ENCODE assay signal across 2 cellular contexts in the genomic region with DNA sequence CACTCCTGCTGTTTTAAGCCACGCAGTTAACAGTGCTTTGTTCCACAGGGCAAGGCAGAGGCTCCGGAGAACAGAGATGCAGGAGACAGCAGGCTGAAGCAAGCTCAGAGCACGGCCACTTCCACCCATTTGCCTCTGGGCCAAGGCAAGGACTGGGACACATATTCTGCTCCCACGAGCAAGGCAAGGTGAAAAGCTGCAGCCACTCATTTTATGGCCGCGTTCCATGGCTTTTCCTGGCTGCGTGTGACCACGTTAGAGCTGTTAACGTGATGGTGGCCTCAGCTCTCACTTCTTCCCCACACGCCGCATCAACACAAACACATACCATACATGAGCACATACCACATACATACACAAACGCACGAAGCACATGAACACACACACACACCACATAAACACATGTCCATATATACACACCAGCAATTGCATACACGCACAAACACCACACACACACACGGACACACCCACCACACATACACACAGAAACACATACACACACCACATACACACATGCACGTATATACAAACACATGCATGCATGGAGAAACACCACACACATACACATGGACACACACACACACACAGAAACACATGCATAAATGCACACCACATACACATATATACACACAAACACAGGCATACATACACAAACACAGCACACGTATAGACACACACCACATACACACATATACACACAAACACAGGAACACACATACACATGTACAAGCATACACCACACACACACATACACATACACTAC.
TF ChIP-seq lines count a peak whose summit lies in the region.

No MANE protein-coding gene starts in this region.

TF ChIP-seq in HepG2, 621 proteins besides CTCF, POLR2A, EP300 and RAD21 (continues in another document):
- no peak for TF ChIP-seq SNRNP70 (IDR thresholded peaks at IDR 0.05; ENCODE audit: low read depth, low read length)
- peak; percentile 47; the same call in 1 of the 2 replicates for TF ChIP-seq FOXK2 (IDR thresholded peaks at IDR 0.05)
- TF ChIP-seq, protein P1, sequence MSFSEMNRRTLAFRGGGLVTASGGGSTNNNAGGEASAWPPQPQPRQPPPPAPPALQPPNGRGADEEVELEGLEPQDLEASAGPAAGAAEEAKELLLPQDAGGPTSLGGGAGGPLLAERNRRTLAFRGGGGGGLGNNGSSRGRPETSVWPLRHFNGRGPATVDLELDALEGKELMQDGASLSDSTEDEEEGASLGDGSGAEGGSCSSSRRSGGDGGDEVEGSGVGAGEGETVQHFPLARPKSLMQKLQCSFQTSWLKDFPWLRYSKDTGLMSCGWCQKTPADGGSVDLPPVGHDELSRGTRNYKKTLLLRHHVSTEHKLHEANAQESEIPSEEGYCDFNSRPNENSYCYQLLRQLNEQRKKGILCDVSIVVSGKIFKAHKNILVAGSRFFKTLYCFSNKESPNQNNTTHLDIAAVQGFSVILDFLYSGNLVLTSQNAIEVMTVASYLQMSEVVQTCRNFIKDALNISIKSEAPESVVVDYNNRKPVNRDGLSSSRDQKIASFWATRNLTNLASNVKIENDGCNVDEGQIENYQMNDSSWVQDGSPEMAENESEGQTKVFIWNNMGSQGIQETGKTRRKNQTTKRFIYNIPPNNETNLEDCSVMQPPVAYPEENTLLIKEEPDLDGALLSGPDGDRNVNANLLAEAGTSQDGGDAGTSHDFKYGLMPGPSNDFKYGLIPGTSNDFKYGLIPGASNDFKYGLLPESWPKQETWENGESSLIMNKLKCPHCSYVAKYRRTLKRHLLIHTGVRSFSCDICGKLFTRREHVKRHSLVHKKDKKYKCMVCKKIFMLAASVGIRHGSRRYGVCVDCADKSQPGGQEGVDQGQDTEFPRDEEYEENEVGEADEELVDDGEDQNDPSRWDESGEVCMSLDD (CRISPR knock-in tag; IDR thresholded peaks at IDR 0.05; ENCODE audit: borderline replicate concordance), result no peak
- TF ChIP-seq NBN (conservative IDR thresholded peaks at IDR 0.05), result peak; percentile 54; the same call in 1 of the 2 replicates
- TF ChIP-seq TAF1 (CRISPR knock-in tag; IDR thresholded peaks at IDR 0.05), result no peak
- TF ChIP-seq, protein P2, sequence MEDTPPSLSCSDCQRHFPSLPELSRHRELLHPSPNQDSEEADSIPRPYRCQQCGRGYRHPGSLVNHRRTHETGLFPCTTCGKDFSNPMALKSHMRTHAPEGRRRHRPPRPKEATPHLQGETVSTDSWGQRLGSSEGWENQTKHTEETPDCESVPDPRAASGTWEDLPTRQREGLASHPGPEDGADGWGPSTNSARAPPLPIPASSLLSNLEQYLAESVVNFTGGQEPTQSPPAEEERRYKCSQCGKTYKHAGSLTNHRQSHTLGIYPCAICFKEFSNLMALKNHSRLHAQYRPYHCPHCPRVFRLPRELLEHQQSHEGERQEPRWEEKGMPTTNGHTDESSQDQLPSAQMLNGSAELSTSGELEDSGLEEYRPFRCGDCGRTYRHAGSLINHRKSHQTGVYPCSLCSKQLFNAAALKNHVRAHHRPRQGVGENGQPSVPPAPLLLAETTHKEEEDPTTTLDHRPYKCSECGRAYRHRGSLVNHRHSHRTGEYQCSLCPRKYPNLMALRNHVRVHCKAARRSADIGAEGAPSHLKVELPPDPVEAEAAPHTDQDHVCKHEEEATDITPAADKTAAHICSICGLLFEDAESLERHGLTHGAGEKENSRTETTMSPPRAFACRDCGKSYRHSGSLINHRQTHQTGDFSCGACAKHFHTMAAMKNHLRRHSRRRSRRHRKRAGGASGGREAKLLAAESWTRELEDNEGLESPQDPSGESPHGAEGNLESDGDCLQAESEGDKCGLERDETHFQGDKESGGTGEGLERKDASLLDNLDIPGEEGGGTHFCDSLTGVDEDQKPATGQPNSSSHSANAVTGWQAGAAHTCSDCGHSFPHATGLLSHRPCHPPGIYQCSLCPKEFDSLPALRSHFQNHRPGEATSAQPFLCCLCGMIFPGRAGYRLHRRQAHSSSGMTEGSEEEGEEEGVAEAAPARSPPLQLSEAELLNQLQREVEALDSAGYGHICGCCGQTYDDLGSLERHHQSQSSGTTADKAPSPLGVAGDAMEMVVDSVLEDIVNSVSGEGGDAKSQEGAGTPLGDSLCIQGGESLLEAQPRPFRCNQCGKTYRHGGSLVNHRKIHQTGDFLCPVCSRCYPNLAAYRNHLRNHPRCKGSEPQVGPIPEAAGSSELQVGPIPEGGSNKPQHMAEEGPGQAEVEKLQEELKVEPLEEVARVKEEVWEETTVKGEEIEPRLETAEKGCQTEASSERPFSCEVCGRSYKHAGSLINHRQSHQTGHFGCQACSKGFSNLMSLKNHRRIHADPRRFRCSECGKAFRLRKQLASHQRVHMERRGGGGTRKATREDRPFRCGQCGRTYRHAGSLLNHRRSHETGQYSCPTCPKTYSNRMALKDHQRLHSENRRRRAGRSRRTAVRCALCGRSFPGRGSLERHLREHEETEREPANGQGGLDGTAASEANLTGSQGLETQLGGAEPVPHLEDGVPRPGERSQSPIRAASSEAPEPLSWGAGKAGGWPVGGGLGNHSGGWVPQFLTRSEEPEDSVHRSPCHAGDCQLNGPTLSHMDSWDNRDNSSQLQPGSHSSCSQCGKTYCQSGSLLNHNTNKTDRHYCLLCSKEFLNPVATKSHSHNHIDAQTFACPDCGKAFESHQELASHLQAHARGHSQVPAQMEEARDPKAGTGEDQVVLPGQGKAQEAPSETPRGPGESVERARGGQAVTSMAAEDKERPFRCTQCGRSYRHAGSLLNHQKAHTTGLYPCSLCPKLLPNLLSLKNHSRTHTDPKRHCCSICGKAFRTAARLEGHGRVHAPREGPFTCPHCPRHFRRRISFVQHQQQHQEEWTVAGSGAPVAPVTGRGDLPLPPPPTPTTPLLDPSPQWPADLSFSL (CRISPR knock-in tag; IDR thresholded peaks at IDR 0.05), result peak; percentile 17; the same call in 1 of the 2 replicates
- TF ChIP-seq ZNF350 (CRISPR knock-in tag; IDR thresholded peaks at IDR 0.05; ENCODE audit: borderline replicate concordance, low read depth), result no peak
- TF ChIP-seq MIER2 (CRISPR knock-in tag; IDR thresholded peaks at IDR 0.05), result no peak
- TF ChIP-seq MATR3 (CRISPR knock-in tag; IDR thresholded peaks at IDR 0.05), result no peak
- TF ChIP-seq, protein P3, sequence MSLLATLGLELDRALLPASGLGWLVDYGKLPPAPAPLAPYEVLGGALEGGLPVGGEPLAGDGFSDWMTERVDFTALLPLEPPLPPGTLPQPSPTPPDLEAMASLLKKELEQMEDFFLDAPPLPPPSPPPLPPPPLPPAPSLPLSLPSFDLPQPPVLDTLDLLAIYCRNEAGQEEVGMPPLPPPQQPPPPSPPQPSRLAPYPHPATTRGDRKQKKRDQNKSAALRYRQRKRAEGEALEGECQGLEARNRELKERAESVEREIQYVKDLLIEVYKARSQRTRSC (CRISPR knock-in tag; IDR thresholded peaks at IDR 0.05; ENCODE audit: low read depth), result no peak
- no peak for TF ChIP-seq ZNF678 (CRISPR knock-in tag; IDR thresholded peaks at IDR 0.05)
- TF ChIP-seq TOE1 (CRISPR knock-in tag; IDR thresholded peaks at IDR 0.05), result no peak
- no peak for TF ChIP-seq ZNF17 (CRISPR knock-in tag; IDR thresholded peaks at IDR 0.05)
- TF ChIP-seq SOX6 (IDR thresholded peaks at IDR 0.05), result peak; percentile 22; the same call in 1 of the 2 replicates
- TF ChIP-seq SOX6 (CRISPR knock-in tag; IDR thresholded peaks at IDR 0.05), result no peak
- TF ChIP-seq U2AF2 (IDR thresholded peaks at IDR 0.05; ENCODE audit: low read depth, low read length), result no peak
- no peak for TF ChIP-seq FOSL1 (CRISPR knock-in tag; IDR thresholded peaks at IDR 0.05; ENCODE audit: borderline replicate concordance)
- TF ChIP-seq ZNF672 (CRISPR knock-in tag; IDR thresholded peaks at IDR 0.05), result no peak
- TF ChIP-seq MBNL3 (CRISPR knock-in tag; conservative IDR thresholded peaks at IDR 0.05), result no peak

TF ChIP-seq in IMR-90, 13 proteins besides CTCF, POLR2A, EP300 and RAD21:
- TF ChIP-seq FOS (IDR thresholded peaks at IDR 0.05; ENCODE audit: low read depth, low read length) (no peak), MXI1 (IDR thresholded peaks at IDR 0.05; ENCODE audit: borderline replicate concordance, low read depth, low read length) (no peak), CHD1 (IDR thresholded peaks at IDR 0.05; ENCODE audit: low read depth, low read length) (no peak), MAZ (IDR thresholded peaks at IDR 0.05; ENCODE audit: borderline replicate concordance, low read depth, low read length) (no peak), MAFK (IDR thresholded peaks at IDR 0.05; ENCODE audit: low read depth, low read length) (no peak)
